In the genomic region with DNA sequence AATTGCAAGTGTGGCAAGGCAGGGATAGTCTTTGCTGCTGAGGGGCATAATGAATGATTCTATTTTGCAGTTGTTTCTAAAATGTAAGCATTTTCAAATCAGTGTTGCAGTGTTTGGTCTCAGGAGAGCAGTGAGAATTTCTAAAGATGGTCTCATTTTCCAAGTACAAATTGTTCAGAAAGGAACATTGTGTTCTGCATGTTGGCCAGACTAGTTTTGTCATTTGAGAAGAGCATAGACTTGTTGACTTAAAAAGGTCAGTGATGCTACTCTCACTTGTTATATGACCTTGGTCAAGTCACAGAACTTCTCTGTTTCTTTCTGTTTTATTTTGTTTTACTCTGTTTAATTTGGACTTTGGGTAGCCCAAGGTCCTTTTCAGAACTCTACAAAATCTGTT, we compare ENCODE assay signal across 26 cellular contexts.
DNase-seq lines count a peak whose midpoint lies in the region; ATAC-seq and TF ChIP-seq lines count a peak whose summit lies in the region.
"Had no signal": no experiment of that assay in that cellular context is flagged by ENCODE, and none has a peak within 500 bp of the region (broad histone marks: within the 10 kb centered on the region; RNA-seq: fewer than 3 reads in every experiment).

No MANE protein-coding gene starts in this region.

- POLR2A ChIA-PET in RWPE1 (lab: Yijun Ruan, JAX; ENCODE audit: low non-redundant PET), result interaction anchor here (0.5 kb wide), 1 partner anchor 748 kb away, joined by 8 read pairs; no protein-coding TSS in a partner anchor

- ATAC-seq in Right ventricle myocardium inferior, result peak; percentile 66
- ATAC-seq in lower lobe of right lung, result peak in 1 of 2 donors; percentile 29
- no peak for ATAC-seq in GM18870 (IDR thresholded peaks at IDR 0.05; ENCODE audit: unreplicated experiment)
- ATAC-seq: activated CD4-positive, CD25-positive, alpha-beta regulatory T cell treated with anti-CD3 and anti-CD28 coated beads, Interleukin-2, amount 50 U/mL, for 24 hours; activated T-cell treated with anti-CD3 and anti-CD28 coated beads, Interleukin-2, amount 50 U/mL, for 72 hours; left colon; PC-3 had no signal

- TF ChIP-seq EP300 in suprapubic skin (IDR thresholded peaks at IDR 0.05), result no peak

- H3K27me3 ChIP-seq in lower lobe of right lung (ENCODE audit: low read depth), result no peaks in the 10 kb centered on the region
- no peaks in the 10 kb centered on the region for H3K27me3 ChIP-seq in suprapubic skin
- H3K27me3 ChIP-seq: neutrophil had no signal

- DNase-seq in Right ventricle myocardium inferior (ENCODE audit: missing footprints) (no peak), cardiac septum (ENCODE audit: low spot score) (no peak), lower lobe of right lung (no peak), suprapubic skin (ENCODE audit: low spot score in 2 of 2) (no peak), AG20443 (ENCODE audit: low spot score) (no peak), RWPE1 (ENCODE audit: low spot score) (no peak)
- no peak for DNase-seq in activated naive CD4-positive, alpha-beta T cell treated with anti-CD3 and anti-CD28 coated beads, Interleukin-2, amount 50 U/mL, for 16 hours
- DNase-seq: activated CD4-positive, alpha-beta T cell treated with anti-CD3 and anti-CD28 coated beads, Interleukin-2, amount 50 U/mL, for 48 hours; activated T-cell treated with anti-CD3 and anti-CD28 coated beads, Interleukin-2, amount 50 U/mL, for 72 hours; C1 segment of cervical spinal cord; COR-L47; immature natural killer cell; Karpas-422; left colon; NCI-H1417; NCI-H2081; NCI-H526; NK-92 treated with Interleukin-12 subunit alpha and Interleukin-12 subunit beta, amount 100 ng/mL, for 24 hours; PC-3; stimulated activated naive CD4-positive, alpha-beta T cell treated with Interleukin-2 at 50 U/mL for 16 hours had no signal

- intact Hi-C loops in Right ventricle myocardium inferior (cut with DNase I), result loop anchor here (5.0 kb wide), 1 partner anchor 46 kb away; no protein-coding TSS in a partner anchor
- intact Hi-C loops in cardiac septum (cut with DNase I), result loop anchor here (10.0 kb wide), 1 partner anchor 62 kb away; no protein-coding TSS in a partner anchor
- intact Hi-C loops in lower lobe of right lung (cut with DNase I), result no loop called here

- no peak for TF ChIP-seq POLR2A in suprapubic skin (IDR thresholded peaks at IDR 0.05)

- CTCF ChIA-PET in RWPE1 (lab: Yijun Ruan, JAX), result no interaction called here

- TF ChIP-seq CTCF in lower lobe of right lung (IDR thresholded peaks at IDR 0.05) (no peak), suprapubic skin (IDR thresholded peaks at IDR 0.05) (no peak), RWPE1 (conservative IDR thresholded peaks at IDR 0.05; ENCODE audit: low read depth) (no peak)

- H3K9me3 ChIP-seq in lower lobe of right lung (no peaks in the 10 kb centered on the region), suprapubic skin (no peaks in the 10 kb centered on the region)
- H3K9me3 ChIP-seq: HAP-1, neutrophil had no signal

- H3K4me3 ChIP-seq in lower lobe of right lung (no peak overlapping the region), suprapubic skin (no peak overlapping the region)
- H3K4me3 ChIP-seq: HAP-1, skin epidermis had no signal

- H3K27ac ChIP-seq in lower lobe of right lung (peak overlapping the region; percentile 48), suprapubic skin (peak overlapping the region; percentile 71), RWPE1 (no peak overlapping the region)
- H3K27ac ChIP-seq: 22Rv1, neutrophil had no signal

- H3K36me3 ChIP-seq in lower lobe of right lung, result no peaks in the 10 kb centered on the region
- H3K36me3 ChIP-seq in suprapubic skin, result no peaks in the 10 kb centered on the region
- H3K36me3 ChIP-seq: HAP-1, neutrophil had no signal

- H3K4me1 ChIP-seq in lower lobe of right lung, result no peaks in the 10 kb centered on the region
- peaks cover 8% of the 10 kb centered on the region for H3K4me1 ChIP-seq in suprapubic skin
- H3K4me1 ChIP-seq: HAP-1 had no signal
